In genomic region chr5:149915392-149916260, GRCh38 we compare ENCODE assay signal across 1 cellular context.
TF ChIP-seq lines count a peak whose summit lies in the region.

No MANE protein-coding gene starts in this region.

TF ChIP-seq in Ishikawa, 13 proteins besides CTCF, POLR2A, EP300 and RAD21 (continued from another document):
- TF ChIP-seq MAX (IDR thresholded peaks at IDR 0.05) (peak; percentile 17; the same call in 1 of the 2 replicates), CREB1 (IDR thresholded peaks at IDR 0.05; ENCODE audit: low read depth) (no peak), YY1 (IDR thresholded peaks at IDR 0.05; ENCODE audit: low read depth) (no peak), USF1 (IDR thresholded peaks at IDR 0.05) (peak; percentile 69), ZBTB7A (IDR thresholded peaks at IDR 0.05; ENCODE audit: low read depth) (peak; percentile 38; the same call in 1 of the 2 replicates), EGR1 (IDR thresholded peaks at IDR 0.05) (no peak)
- TF ChIP-seq, protein P1, sequence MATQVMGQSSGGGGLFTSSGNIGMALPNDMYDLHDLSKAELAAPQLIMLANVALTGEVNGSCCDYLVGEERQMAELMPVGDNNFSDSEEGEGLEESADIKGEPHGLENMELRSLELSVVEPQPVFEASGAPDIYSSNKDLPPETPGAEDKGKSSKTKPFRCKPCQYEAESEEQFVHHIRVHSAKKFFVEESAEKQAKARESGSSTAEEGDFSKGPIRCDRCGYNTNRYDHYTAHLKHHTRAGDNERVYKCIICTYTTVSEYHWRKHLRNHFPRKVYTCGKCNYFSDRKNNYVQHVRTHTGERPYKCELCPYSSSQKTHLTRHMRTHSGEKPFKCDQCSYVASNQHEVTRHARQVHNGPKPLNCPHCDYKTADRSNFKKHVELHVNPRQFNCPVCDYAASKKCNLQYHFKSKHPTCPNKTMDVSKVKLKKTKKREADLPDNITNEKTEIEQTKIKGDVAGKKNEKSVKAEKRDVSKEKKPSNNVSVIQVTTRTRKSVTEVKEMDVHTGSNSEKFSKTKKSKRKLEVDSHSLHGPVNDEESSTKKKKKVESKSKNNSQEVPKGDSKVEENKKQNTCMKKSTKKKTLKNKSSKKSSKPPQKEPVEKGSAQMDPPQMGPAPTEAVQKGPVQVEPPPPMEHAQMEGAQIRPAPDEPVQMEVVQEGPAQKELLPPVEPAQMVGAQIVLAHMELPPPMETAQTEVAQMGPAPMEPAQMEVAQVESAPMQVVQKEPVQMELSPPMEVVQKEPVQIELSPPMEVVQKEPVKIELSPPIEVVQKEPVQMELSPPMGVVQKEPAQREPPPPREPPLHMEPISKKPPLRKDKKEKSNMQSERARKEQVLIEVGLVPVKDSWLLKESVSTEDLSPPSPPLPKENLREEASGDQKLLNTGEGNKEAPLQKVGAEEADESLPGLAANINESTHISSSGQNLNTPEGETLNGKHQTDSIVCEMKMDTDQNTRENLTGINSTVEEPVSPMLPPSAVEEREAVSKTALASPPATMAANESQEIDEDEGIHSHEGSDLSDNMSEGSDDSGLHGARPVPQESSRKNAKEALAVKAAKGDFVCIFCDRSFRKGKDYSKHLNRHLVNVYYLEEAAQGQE (IDR thresholded peaks at IDR 0.05; ENCODE audit: low read depth): no peak
